Comparison of ENCODE assay signal across 15 cellular contexts in genomic region chr6:25327372-25327771, GRCh38.
"Had no signal": no experiment of that assay in that cellular context is flagged by ENCODE, and none has a peak within 500 bp of the region (broad histone marks: within the 10 kb centered on the region; RNA-seq: fewer than 3 reads in every experiment).

No MANE protein-coding gene starts in this region.

- H3K27ac ChIP-seq: epithelial cell of prostate, gastrocnemius medialis, pancreas, tibial artery had no signal

- H3K9me3 ChIP-seq: gastrocnemius medialis, heart right ventricle, pancreas, tibial artery had no signal

- H3K27me3 ChIP-seq: gastrocnemius medialis, heart right ventricle, pancreas, tibial artery had no signal

- H3K4me1 ChIP-seq: gastrocnemius medialis had no signal

- H3K4me3 ChIP-seq: gastrocnemius medialis, pancreas, tibial artery had no signal

- H3K36me3 ChIP-seq: gastrocnemius medialis, heart right ventricle, pancreas, tibial artery had no signal

- DNase-seq: activated naive CD8-positive, alpha-beta T cell treated with anti-CD3 and anti-CD28 coated beads for 36 hours; anterior cingulate cortex; cerebellar nuclear complex; effector memory CD4-positive, alpha-beta T cell; gastrocnemius medialis; heart right ventricle; left cardiac atrium; mammary epithelial cell; naive B cell; pancreas; stimulated activated CD4-positive, alpha-beta T cell treated with anti-CD3 and anti-CD28 coated beads, Interleukin-4, amount 100 ng/mL, for 1 hour; stimulated activated naive B cell treated with anti-CD40 and anti-IgM and Interleukin-4, amounts not matched to agents 10 μg/mL and 1 μg/mL and 100 μg/mL, for 72 hours; tibial artery had no signal

- ATAC-seq: activated CD4-positive, CD25-positive, alpha-beta regulatory T cell treated with anti-CD3 and anti-CD28 coated beads, Interleukin-2, amount 50 U/mL, for 24 hours; gastrocnemius medialis; stimulated activated naive B cell treated with anti-CD40 and anti-IgM and Interleukin-4, amounts not matched to agents 10 μg/mL and 1 μg/mL and 100 μg/mL, for 72 hours had no signal
